ENCODE assay signal across 11 cellular contexts in genomic region chr5:150036513-150036912, GRCh38. TPM values are rescaled to one million over a fixed set of nuclear protein-coding genes. Genes with fewer than 3 reads are reported as not detected.
DNase-seq lines count a peak whose midpoint lies in the region; ATAC-seq, FAIRE-seq and TF ChIP-seq lines count a peak whose summit lies in the region.
"Had no signal": no experiment of that assay in that cellular context is flagged by ENCODE, and none has a peak within 500 bp of the region (broad histone marks: within the 10 kb centered on the region; RNA-seq: fewer than 3 reads in every experiment).

No MANE protein-coding gene starts in this region.

- no peak overlapping the region for H3K4me3 ChIP-seq in bronchial epithelial cell (ENCODE audit: low read depth, low read length)
- H3K4me3 ChIP-seq in left lung, result no peak overlapping the region

- H3K4me1 ChIP-seq in left lung, result no peaks in the 10 kb centered on the region
- H3K4me1 ChIP-seq: BE2C had no signal

- H3K36me3 ChIP-seq in bronchial epithelial cell (ENCODE audit: control insufficient read depth, insufficient read depth, low read length), result peaks cover 19% of the 10 kb centered on the region
- H3K36me3 ChIP-seq in left lung, result peaks cover 10 to 98% of the 10 kb centered on the region in 2 donors

- H3K9me3 ChIP-seq in left lung, result no peaks in the 10 kb centered on the region
- H3K9me3 ChIP-seq: BE2C had no signal

- DNase-seq in A172 (ENCODE audit: low spot score) (peak; percentile 99), HT1080 (ENCODE audit: low read depth) (peak; percentile 99), bronchial epithelial cell (ENCODE audit: low read depth) (peak; percentile 72), left lung (no peak), anterior cingulate cortex (lab: John Stamatoyannopoulos, UW) (no peak)
- DNase-seq: BE2C; effector CD8-positive, alpha-beta T cell had no signal

- H3K27me3 ChIP-seq in bronchial epithelial cell (ENCODE audit: control insufficient read depth, insufficient read depth, low read length) (no peaks in the 10 kb centered on the region), left lung (no peaks in the 10 kb centered on the region)
- H3K27me3 ChIP-seq: BE2C had no signal

- FAIRE-seq in bronchial epithelial cell (lab: Jason Lieb, UNC), result peak; percentile 75

- no peak for TF ChIP-seq CTCF in bronchial epithelial cell (IDR thresholded peaks at IDR 0.05; ENCODE audit: insufficient read depth, low read length, severe bottlenecking)
- TF ChIP-seq CTCF in left lung (IDR thresholded peaks at IDR 0.05), result no peak

- H3K27ac ChIP-seq in left lung, result no peak overlapping the region

- intact Hi-C loops in left lung (cut with DNase I), result no loop called here

- ATAC-seq in left lung, result peak; percentile 59
- no peak for ATAC-seq in GM21528 (IDR thresholded peaks at IDR 0.05; ENCODE audit: low FRiP score, unreplicated experiment)
- ATAC-seq in GM19023 (IDR thresholded peaks at IDR 0.05; ENCODE audit: unreplicated experiment), result no peak
- ATAC-seq in GM21360 (IDR thresholded peaks at IDR 0.05; ENCODE audit: unreplicated experiment), result no peak
- ATAC-seq: left lobe of liver had no signal

RNA-seq across cellular contexts. Expression of gene HMGXB3, which starts 36.0 kb away (rescaled TPM):
- total RNA-seq in A172 (2014; rRNA removed; shearing (Covaris generic)), result 36.8 and 37.1 TPM in 2 replicates
- 44.6 and 56.3 TPM in 2 replicates for total RNA-seq in HT1080 (2014; rRNA removed; shearing (Covaris generic))
- polyA plus RNA-seq in HT1080 (2015; cell fraction: cytosol; rRNA removed), result 24.8 and 28.0 TPM in 2 replicates
- 131 and 151 TPM in 2 replicates for polyA plus RNA-seq in HT1080 (2015; cell fraction: nucleus; rRNA removed)
- total RNA-seq in bronchial epithelial cell, result 21.9 and 22.9 TPM in 2 replicates
- total RNA-seq in left lung, result 10 to 100 TPM; 27.5 to 37.1 TPM

RNA-seq across cellular contexts. Expression of gene TIGD6, which starts 36.1 kb away (rescaled TPM):
- 8.1 and 14.3 TPM in 2 replicates for total RNA-seq in A172 (2014; rRNA removed; shearing (Covaris generic))
- 3.5 and 4.0 TPM in 2 replicates for total RNA-seq in HT1080 (2014; rRNA removed; shearing (Covaris generic))
- polyA plus RNA-seq in HT1080 (2015; cell fraction: cytosol; rRNA removed), result 5.1 and 6.2 TPM in 2 replicates
- 5.0 and 7.3 TPM in 2 replicates for polyA plus RNA-seq in HT1080 (2015; cell fraction: nucleus; rRNA removed)
- total RNA-seq in bronchial epithelial cell (5.8 and 6.8 TPM in 2 replicates), left lung (1 to 10 TPM; 4.1 to 5.8 TPM)

RNA-seq across cellular contexts. Expression of gene CSF1R, which starts 49.8 kb away (rescaled TPM):
- 0.84 and 0.96 TPM in 2 replicates for total RNA-seq in A172 (2014; rRNA removed; shearing (Covaris generic))
- total RNA-seq in HT1080 (2014; rRNA removed; shearing (Covaris generic)), result 2.3 and 3.9 TPM in 2 replicates
- 6.5 and 6.9 TPM in 2 replicates for polyA plus RNA-seq in HT1080 (2015; cell fraction: cytosol; rRNA removed)
- polyA plus RNA-seq in HT1080 (2015; cell fraction: nucleus; rRNA removed), result 4.9 and 6.3 TPM in 2 replicates
- total RNA-seq in bronchial epithelial cell, result not detected in 2 replicates
- 10 to 100 TPM; 52.8 to 93.1 TPM for total RNA-seq in left lung

Comparison
In these comparisons a context has a peak if more than half of its experiments do, and no peak if none do; other contexts are left out.
1. DNase-seq: peak in A172 (single experiment), HT1080 (single experiment) and bronchial epithelial cell (single experiment); none in left lung (0 of 2) and anterior cingulate cortex (0 of 58).
2. RNA of gene CSF1R, which starts 49.8 kb away (total RNA-seq): 52.8 to 93.1 TPM in left lung; 2.3 to 3.9 TPM in HT1080, 0.84 to 0.96 TPM in A172 and not detected in bronchial epithelial cell; every median in the first group is over 10 times any median in the second.